Comparison of ENCODE assay signal across 25 cellular contexts in the genomic region with DNA sequence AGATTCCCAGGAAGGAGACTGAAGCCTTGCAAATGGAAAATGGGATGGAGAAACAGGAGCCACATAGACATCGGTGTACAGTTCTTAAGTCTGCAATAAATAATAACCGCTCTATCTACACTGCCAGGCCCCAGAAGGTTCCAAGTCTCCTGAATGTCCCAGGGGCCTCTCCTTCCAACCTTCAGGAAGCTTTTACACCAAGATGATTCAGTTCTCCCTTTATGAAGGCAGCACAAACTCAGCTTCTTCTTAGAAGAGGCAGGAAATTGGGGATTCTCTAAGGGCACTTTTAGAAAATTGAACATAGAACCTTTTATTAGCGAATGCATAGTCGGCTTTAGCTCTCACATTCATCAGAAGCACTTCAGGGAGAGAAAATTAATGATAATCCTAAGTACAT.
"Had no signal": no experiment of that assay in that cellular context is flagged by ENCODE, and none has a peak within 500 bp of the region (broad histone marks: within the 10 kb centered on the region; RNA-seq: fewer than 3 reads in every experiment).

No MANE protein-coding gene starts in this region.

- H3K9me3 ChIP-seq: esophagus squamous epithelium, gastrocnemius medialis, pancreas, psoas muscle, stomach, transverse colon, vagina had no signal

- H3K27me3 ChIP-seq: gastrocnemius medialis, hepatocyte, pancreas, stomach, transverse colon, vagina had no signal

- DNase-seq: activated CD4-positive, alpha-beta T cell treated with anti-CD3 and anti-CD28 coated beads, Interleukin-2, amount 50 U/mL, for 1 hour; activated CD8-positive, alpha-beta memory T cell treated with anti-CD3 and anti-CD28 coated beads, Interleukin-2, amount 10 ng/mL, durations not matched to agents 7 days and 5 days; activated CD8-positive, alpha-beta T cell treated with anti-CD3 and anti-CD28 coated beads for 36 hours; activated naive CD4-positive, alpha-beta T cell; activated T-cell treated with anti-CD3 and anti-CD28 coated beads for 4 hours; activated T-cell treated with anti-CD3 and anti-CD28 coated beads, Interleukin-2, amount 50 U/mL, for 72 hours; dermis blood vessel endothelial cell; effector CD4-positive, alpha-beta T cell; esophagus squamous epithelium; gastrocnemius medialis; left cardiac atrium; left ventricle myocardium superior; naive thymus-derived CD8-positive, alpha-beta T cell; pancreas; psoas muscle; stimulated activated CD4-positive, alpha-beta T cell treated with anti-CD3 and anti-CD28 coated beads, Interleukin-15, amount 100 ng/mL, for 24 hours; stimulated activated CD4-positive, alpha-beta T cell treated with anti-CD3 and anti-CD28 coated beads, Interleukin-2, amount 100 ng/mL, for 24 hours; stimulated activated naive B cell treated with anti-CD40 and anti-IgM and Interleukin-4, amounts not matched to agents 10 μg/mL and 1 μg/mL and 100 μg/mL, for 72 hours; stomach; T-helper 2 cell; transverse colon had no signal

- H2AFZ ChIP-seq: hepatocyte had no signal

- H3K36me3 ChIP-seq: esophagus squamous epithelium, gastrocnemius medialis, pancreas, stomach, transverse colon, vagina had no signal

- H3K79me2 ChIP-seq: hepatocyte had no signal

- H3K4me1 ChIP-seq: gastrocnemius medialis, pancreas, psoas muscle, stomach, transverse colon, vagina had no signal

- H3K4me2 ChIP-seq: hepatocyte had no signal

- ATAC-seq: activated CD8-positive, alpha-beta memory T cell treated with anti-CD3 and anti-CD28 coated beads, Interleukin-2, amount 10 ng/mL, durations not matched to agents 7 days and 5 days; activated CD8-positive, alpha-beta T cell treated with anti-CD3 and anti-CD28 coated beads for 36 hours; activated naive CD4-positive, alpha-beta T cell treated with anti-CD3 and anti-CD28 coated beads, Interleukin-2, amount 50 U/mL, for 72 hours; activated T-cell treated with anti-CD3 and anti-CD28 coated beads, Interleukin-2, amount 50 U/mL, for 72 hours; gastrocnemius medialis; left cardiac atrium; left ventricle myocardium superior; naive thymus-derived CD8-positive, alpha-beta T cell; pancreas; psoas muscle; stimulated activated naive B cell treated with anti-CD40 and anti-IgM and Interleukin-4, amounts not matched to agents 10 μg/mL and 1 μg/mL and 100 μg/mL, for 72 hours; WTC11 had no signal

- H3K27ac ChIP-seq: esophagus squamous epithelium, gastrocnemius medialis, hepatocyte, pancreas, psoas muscle, stomach, transverse colon, vagina had no signal

- H3K4me3 ChIP-seq: esophagus squamous epithelium, gastrocnemius medialis, hepatocyte, pancreas, psoas muscle, stomach, transverse colon, vagina had no signal
